1 cellular context compared by ENCODE assay signal in the genomic region with DNA sequence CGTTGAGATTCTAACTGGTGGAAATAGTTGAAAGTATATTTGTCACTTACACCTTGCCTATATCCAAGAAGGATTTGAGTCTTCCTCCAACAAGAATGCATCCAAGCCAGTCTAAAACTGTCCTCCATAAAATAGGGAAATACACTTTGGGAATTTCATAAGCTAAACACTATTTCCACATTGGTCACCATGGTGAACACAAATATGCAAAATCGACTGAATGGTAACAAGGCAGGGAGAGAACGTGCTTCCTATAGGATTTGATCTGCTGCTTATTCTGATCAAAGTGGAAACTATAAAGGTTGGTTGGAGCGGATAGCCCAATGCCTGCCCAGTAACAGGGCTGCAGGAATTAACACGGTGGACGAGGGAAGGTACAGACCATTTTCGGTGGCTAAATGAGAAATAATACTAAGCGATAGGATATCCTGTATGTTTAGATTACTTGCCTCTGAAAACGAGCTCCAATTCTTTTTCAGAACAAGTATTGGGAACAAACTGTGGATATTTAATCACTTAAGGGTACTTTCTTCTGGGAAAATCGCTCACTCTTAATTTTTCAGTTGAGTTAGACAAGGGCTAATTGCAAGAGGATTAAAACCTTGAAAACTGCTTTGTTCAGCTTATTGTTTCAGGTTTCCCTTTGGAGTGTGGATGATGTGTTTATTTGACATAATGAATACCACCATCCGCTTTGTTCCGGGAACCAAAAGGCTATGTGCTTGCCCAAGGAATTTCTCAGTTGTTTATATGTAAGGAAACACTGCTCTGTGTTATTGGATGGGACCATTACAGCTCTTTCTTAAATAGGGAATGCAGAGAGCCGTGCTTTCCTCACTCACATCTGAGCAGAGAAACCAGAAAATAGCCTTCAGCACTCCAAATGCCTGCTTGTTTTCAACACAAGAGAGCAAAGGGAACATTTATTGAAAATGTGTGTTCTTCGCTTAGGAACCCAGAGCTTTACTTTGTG.
TF ChIP-seq lines count a peak whose summit lies in the region.

No MANE protein-coding gene starts in this region.

TF ChIP-seq in GM23338, 12 proteins besides CTCF, POLR2A, EP300 and RAD21 (continued from another document):
- TF ChIP-seq ETS1 (IDR thresholded peaks at IDR 0.05): no peak
- TF ChIP-seq JUNB (IDR thresholded peaks at IDR 0.05; ENCODE audit: unreplicated experiment): no peak
- TF ChIP-seq ZNF462 (CRISPR knock-in tag; IDR thresholded peaks at IDR 0.05): no peak
- no peak for TF ChIP-seq REST (IDR thresholded peaks at IDR 0.05; ENCODE audit: unreplicated experiment)
- TF ChIP-seq POLR2AphosphoS5 (IDR thresholded peaks at IDR 0.05; ENCODE audit: low read depth): no peak
- no peak for TF ChIP-seq CREB1 (CRISPR knock-in tag; IDR thresholded peaks at IDR 0.05; ENCODE audit: low read depth)
- no peak for TF ChIP-seq NANOG (IDR thresholded peaks at IDR 0.05; ENCODE audit: borderline replicate concordance)
- no peak for TF ChIP-seq EZH2phosphoT487 (IDR thresholded peaks at IDR 0.05; ENCODE audit: unreplicated experiment)
